28 cellular contexts compared by ENCODE assay signal in the genomic region with DNA sequence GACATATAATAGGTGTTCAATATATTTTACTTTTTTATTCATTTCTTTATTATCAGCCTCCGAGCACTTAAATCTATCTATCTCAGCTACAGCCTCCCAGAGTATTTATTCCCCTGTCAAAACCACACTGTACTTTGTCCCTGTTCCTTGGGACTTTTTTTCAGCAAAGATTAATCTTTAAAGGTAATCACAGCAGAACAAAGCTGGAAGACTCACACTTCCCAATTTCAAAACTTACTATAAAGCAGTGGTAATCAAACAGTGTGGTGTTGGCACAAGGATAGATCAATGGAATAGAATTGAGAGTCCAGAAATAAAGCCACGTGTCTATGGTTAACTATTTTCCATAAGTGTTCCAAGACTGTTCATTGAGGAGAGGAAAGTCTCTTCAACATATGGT. TPM values are rescaled to one million over a fixed set of nuclear protein-coding genes. Genes with fewer than 3 reads are reported as not detected.
"Had no signal": no experiment of that assay in that cellular context is flagged by ENCODE, and none has a peak within 500 bp of the region (broad histone marks: within the 10 kb centered on the region; RNA-seq: fewer than 3 reads in every experiment).

No MANE protein-coding gene starts in this region.

- H3K36me3 ChIP-seq: neutrophil, suprapubic skin, tibial artery, transverse colon, upper lobe of right lung, uterus had no signal

- ATAC-seq: naive thymus-derived CD8-positive, alpha-beta T cell; natural killer cell treated with Interleukin-12 subunit alpha and Interleukin-12 subunit beta and Interleukin-15 and Interleukin-18, amount 100 ng/mL, for 72 hours; psoas muscle; right cardiac atrium; sciatic nerve; stimulated activated memory B cell treated with anti-CD40 and anti-IgM and Interleukin-4, amounts not matched to agents 10 μg/mL and 1 μg/mL and 100 μg/mL, for 72 hours; stimulated activated naive CD8-positive, alpha-beta T cell treated with anti-CD3 and anti-CD28 coated beads, Interleukin-15, amount 100 ng/mL, for 72 hours; stimulated activated naive CD8-positive, alpha-beta T cell treated with anti-CD3 and anti-CD28 coated beads, Interleukin-15, Interleukin-2, amounts not matched to agents 100 U/mL and 50 U/mL, for 24 hours; upper lobe of right lung had no signal

- H3K9me3 ChIP-seq: neutrophil, psoas muscle, suprapubic skin, testis, tibial artery, transverse colon, upper lobe of right lung, uterus had no signal

- H3K4me3 ChIP-seq: psoas muscle, skin epidermis, suprapubic skin, testis, tibial artery, transverse colon, upper lobe of right lung, uterus had no signal

- H3K9ac ChIP-seq: parathyroid adenoma had no signal

- H3K27ac ChIP-seq: neutrophil, parathyroid adenoma, psoas muscle, skin epidermis, suprapubic skin, testis, tibial artery, transverse colon, upper lobe of right lung, uterus had no signal

- H3K4me1 ChIP-seq: psoas muscle, suprapubic skin, testis, tibial artery, transverse colon, upper lobe of right lung, uterus had no signal

- DNase-seq: naive B cell; naive thymus-derived CD8-positive, alpha-beta T cell; nephron progenitor cell; nucleus accumbens; posterior cingulate gyrus; psoas muscle; right cardiac atrium; stimulated activated CD4-positive, alpha-beta T cell treated with anti-CD3 and anti-CD28 coated beads, Interleukin-15, amount 100 ng/mL, for 24 hours; stimulated activated CD4-positive, alpha-beta T cell treated with anti-CD3 and anti-CD28 coated beads, Interleukin-4, amount 100 ng/mL, for 1 hour; stimulated activated CD4-positive, alpha-beta T cell treated with anti-CD3 and anti-CD28 coated beads, Interleukin-4, amount 100 ng/mL, for 4 hours; stimulated activated CD8-positive, alpha-beta memory T cell treated with anti-CD3 and anti-CD28 coated beads, Interleukin-4, amount 100 ng/mL, for 48 hours; stimulated activated naive CD4-positive, alpha-beta T cell; stimulated activated naive CD8-positive, alpha-beta T cell treated with anti-CD3 and anti-CD28 coated beads, Interleukin-15, amount 100 ng/mL, for 72 hours; stimulated activated naive CD8-positive, alpha-beta T cell treated with anti-CD3 and anti-CD28 coated beads, Interleukin-15, Interleukin-2, amounts not matched to agents 100 U/mL and 50 U/mL, for 24 hours; substantia nigra; testis; tibial artery; transverse colon; upper lobe of right lung; uterus had no signal

- H3K27me3 ChIP-seq: neutrophil, suprapubic skin, testis, tibial artery, transverse colon, upper lobe of right lung, uterus had no signal

RNA-seq across cellular contexts. Expression of a gene that starts 59.7 kb away (rescaled TPM):
- total RNA-seq: osteocyte had no signal
